In the genomic region with DNA sequence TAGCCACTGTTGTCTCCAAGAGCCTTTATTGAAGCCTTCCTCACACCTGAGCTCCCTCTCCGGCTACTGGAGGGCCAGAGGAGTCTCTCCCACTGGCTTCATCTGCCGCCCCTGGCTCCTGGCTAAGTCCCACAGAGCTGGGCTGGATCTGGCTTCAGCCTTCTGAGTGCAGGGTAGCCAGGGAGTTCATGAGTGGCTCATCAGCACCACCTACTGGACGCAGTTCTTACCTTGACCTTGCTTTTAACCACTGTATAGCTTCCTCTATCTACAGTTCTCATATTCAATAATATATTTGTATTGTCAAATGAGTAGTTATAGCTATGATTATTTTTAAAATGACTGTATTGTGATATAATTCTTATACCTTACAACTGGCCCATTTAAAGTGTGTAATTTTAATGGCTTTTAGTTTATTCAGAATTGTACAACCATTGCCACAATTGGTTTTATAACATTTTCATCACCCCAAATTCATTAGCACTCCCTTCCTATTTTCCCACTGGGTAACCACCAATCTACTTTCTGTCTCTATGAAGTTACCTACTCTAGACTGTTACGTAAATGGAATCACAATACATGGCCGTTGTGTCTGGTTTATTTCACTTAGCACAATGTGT, we compare ENCODE assay signal across 8 cellular contexts. TPM values are rescaled to one million over a fixed set of nuclear protein-coding genes. Genes with fewer than 3 reads are reported as not detected.
DNase-seq lines count a peak whose midpoint lies in the region; ATAC-seq and TF ChIP-seq lines count a peak whose summit lies in the region.

No MANE protein-coding gene starts in this region.

- peaks cover 6% of the 10 kb centered on the region for H3K9me3 ChIP-seq in vagina

- peak; percentile 96 for ATAC-seq in HG02610 (IDR thresholded peaks at IDR 0.05; ENCODE audit: unreplicated experiment)
- peak; percentile 100 for ATAC-seq in SK-N-SH treated with all-trans-retinoic acid at 6 μM for 48 hours
- ATAC-seq in activated naive CD4-positive, alpha-beta T cell treated with anti-CD3 and anti-CD28 coated beads, Interleukin-2, amount 50 U/mL, for 72 hours: peak; percentile 99

- peaks cover 0 to 16% of the 10 kb centered on the region in 2 donors for H3K36me3 Mint-ChIP-seq in activated naive CD4-positive, alpha-beta T cell treated with anti-CD3 and anti-CD28 coated beads, Interleukin-2, amount 50 U/mL, for 72 hours

- no peaks in the 10 kb centered on the region for H3K27me3 ChIP-seq in vagina

- DNase-seq in NCI-H1092 (lab: John Stamatoyannopoulos, UW): peak; percentile 88
- DNase-seq in activated naive CD4-positive, alpha-beta T cell treated with anti-CD3 and anti-CD28 coated beads, Interleukin-2, amount 50 U/mL, for 72 hours (ENCODE audit: low spot score in 2 of 2): peak; percentile 64 to 71
- peak; percentile 65 to 97 (median 89) for DNase-seq in head of caudate nucleus
- peak; percentile 91 for DNase-seq in posterior vena cava (ENCODE audit: low spot score)
- no peak for DNase-seq in vagina (ENCODE audit: extremely low spot score in 2 of 2)

- H3K36me3 ChIP-seq in vagina: no peaks in the 10 kb centered on the region

- no peak for TF ChIP-seq POLR2A in vagina (IDR thresholded peaks at IDR 0.05)

- H3K9me3 Mint-ChIP-seq in activated naive CD4-positive, alpha-beta T cell treated with anti-CD3 and anti-CD28 coated beads, Interleukin-2, amount 50 U/mL, for 72 hours: peaks cover 8 to 13% of the 10 kb centered on the region in 2 donors

- TF ChIP-seq CTCF in GM12872 (IDR thresholded peaks at IDR 0.05; ENCODE audit: insufficient read depth, low read depth, low read length): peak; percentile 76
- TF ChIP-seq CTCF in vagina (IDR thresholded peaks at IDR 0.05): peak; percentile 66 to 73 (median 67)

- intact Hi-C loops in head of caudate nucleus (cut with DNase I) (loop anchor here (5.0 kb wide), 1 partner anchor 200 kb away; no protein-coding TSS in a partner anchor), posterior vena cava (cut with DNase I) (loop anchor here (5.0 to 10.0 kb wide), 3 partner anchors 197 to 355 kb away; no protein-coding TSS in a partner anchor), vagina (cut with DNase I) (loop anchor here (10.0 kb wide), 1 partner anchor 357 kb away; no protein-coding TSS in a partner anchor)

- no peak overlapping the region for H3K4me3 ChIP-seq in vagina

- H3K27ac Mint-ChIP-seq in activated naive CD4-positive, alpha-beta T cell treated with anti-CD3 and anti-CD28 coated beads, Interleukin-2, amount 50 U/mL, for 72 hours: no peak overlapping the region

- no peaks in the 10 kb centered on the region for H3K4me1 ChIP-seq in vagina

- no peak overlapping the region for H3K27ac ChIP-seq in vagina

TF ChIP-seq in SK-N-SH treated with all-trans-retinoic acid at 6 μM for 48 hours, 23 proteins besides CTCF, POLR2A, EP300 and RAD21 (continues in another document):
- TF ChIP-seq OSR1 (CRISPR knock-in tag; IDR thresholded peaks at IDR 0.05) (no peak), ARNTL (CRISPR knock-in tag; IDR thresholded peaks at IDR 0.05; ENCODE audit: borderline replicate concordance, low read depth) (no peak), PPARA (CRISPR knock-in tag; IDR thresholded peaks at IDR 0.05; ENCODE audit: borderline replicate concordance) (no peak), RARB (CRISPR knock-in tag; IDR thresholded peaks at IDR 0.05) (no peak), ZFP30 (CRISPR knock-in tag; IDR thresholded peaks at IDR 0.05) (no peak), SNAI2 (CRISPR knock-in tag; IDR thresholded peaks at IDR 0.05) (no peak), CSDC2 (CRISPR knock-in tag; IDR thresholded peaks at IDR 0.05) (no peak), ZNF70 (CRISPR knock-in tag; IDR thresholded peaks at IDR 0.05) (no peak), ZC3H10 (CRISPR knock-in tag; IDR thresholded peaks at IDR 0.05) (no peak), GLIS3 (CRISPR knock-in tag; IDR thresholded peaks at IDR 0.05) (no peak)
- TF ChIP-seq, protein P1, sequence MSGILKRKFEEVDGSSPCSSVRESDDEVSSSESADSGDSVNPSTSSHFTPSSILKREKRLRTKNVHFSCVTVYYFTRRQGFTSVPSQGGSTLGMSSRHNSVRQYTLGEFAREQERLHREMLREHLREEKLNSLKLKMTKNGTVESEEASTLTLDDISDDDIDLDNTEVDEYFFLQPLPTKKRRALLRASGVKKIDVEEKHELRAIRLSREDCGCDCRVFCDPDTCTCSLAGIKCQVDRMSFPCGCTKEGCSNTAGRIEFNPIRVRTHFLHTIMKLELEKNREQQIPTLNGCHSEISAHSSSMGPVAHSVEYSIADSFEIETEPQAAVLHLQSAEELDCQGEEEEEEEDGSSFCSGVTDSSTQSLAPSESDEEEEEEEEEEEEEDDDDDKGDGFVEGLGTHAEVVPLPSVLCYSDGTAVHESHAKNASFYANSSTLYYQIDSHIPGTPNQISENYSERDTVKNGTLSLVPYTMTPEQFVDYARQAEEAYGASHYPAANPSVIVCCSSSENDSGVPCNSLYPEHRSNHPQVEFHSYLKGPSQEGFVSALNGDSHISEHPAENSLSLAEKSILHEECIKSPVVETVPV (CRISPR knock-in tag; IDR thresholded peaks at IDR 0.05): no peak
- TF ChIP-seq, protein P2, sequence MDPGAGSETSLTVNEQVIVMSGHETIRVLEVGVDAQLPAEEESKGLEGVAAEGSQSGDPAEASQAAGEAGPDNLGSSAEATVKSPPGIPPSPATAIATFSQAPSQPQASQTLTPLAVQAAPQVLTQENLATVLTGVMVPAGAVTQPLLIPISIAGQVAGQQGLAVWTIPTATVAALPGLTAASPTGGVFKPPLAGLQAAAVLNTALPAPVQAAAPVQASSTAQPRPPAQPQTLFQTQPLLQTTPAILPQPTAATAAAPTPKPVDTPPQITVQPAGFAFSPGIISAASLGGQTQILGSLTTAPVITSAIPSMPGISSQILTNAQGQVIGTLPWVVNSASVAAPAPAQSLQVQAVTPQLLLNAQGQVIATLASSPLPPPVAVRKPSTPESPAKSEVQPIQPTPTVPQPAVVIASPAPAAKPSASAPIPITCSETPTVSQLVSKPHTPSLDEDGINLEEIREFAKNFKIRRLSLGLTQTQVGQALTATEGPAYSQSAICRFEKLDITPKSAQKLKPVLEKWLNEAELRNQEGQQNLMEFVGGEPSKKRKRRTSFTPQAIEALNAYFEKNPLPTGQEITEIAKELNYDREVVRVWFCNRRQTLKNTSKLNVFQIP (CRISPR knock-in tag; IDR thresholded peaks at IDR 0.05; ENCODE audit: borderline replicate concordance, low read depth): no peak
- TF ChIP-seq, protein P3, sequence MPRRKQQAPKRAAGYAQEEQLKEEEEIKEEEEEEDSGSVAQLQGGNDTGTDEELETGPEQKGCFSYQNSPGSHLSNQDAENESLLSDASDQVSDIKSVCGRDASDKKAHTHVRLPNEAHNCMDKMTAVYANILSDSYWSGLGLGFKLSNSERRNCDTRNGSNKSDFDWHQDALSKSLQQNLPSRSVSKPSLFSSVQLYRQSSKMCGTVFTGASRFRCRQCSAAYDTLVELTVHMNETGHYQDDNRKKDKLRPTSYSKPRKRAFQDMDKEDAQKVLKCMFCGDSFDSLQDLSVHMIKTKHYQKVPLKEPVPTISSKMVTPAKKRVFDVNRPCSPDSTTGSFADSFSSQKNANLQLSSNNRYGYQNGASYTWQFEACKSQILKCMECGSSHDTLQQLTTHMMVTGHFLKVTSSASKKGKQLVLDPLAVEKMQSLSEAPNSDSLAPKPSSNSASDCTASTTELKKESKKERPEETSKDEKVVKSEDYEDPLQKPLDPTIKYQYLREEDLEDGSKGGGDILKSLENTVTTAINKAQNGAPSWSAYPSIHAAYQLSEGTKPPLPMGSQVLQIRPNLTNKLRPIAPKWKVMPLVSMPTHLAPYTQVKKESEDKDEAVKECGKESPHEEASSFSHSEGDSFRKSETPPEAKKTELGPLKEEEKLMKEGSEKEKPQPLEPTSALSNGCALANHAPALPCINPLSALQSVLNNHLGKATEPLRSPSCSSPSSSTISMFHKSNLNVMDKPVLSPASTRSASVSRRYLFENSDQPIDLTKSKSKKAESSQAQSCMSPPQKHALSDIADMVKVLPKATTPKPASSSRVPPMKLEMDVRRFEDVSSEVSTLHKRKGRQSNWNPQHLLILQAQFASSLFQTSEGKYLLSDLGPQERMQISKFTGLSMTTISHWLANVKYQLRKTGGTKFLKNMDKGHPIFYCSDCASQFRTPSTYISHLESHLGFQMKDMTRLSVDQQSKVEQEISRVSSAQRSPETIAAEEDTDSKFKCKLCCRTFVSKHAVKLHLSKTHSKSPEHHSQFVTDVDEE (CRISPR knock-in tag; IDR thresholded peaks at IDR 0.05): no peak
- TF ChIP-seq, protein P4, sequence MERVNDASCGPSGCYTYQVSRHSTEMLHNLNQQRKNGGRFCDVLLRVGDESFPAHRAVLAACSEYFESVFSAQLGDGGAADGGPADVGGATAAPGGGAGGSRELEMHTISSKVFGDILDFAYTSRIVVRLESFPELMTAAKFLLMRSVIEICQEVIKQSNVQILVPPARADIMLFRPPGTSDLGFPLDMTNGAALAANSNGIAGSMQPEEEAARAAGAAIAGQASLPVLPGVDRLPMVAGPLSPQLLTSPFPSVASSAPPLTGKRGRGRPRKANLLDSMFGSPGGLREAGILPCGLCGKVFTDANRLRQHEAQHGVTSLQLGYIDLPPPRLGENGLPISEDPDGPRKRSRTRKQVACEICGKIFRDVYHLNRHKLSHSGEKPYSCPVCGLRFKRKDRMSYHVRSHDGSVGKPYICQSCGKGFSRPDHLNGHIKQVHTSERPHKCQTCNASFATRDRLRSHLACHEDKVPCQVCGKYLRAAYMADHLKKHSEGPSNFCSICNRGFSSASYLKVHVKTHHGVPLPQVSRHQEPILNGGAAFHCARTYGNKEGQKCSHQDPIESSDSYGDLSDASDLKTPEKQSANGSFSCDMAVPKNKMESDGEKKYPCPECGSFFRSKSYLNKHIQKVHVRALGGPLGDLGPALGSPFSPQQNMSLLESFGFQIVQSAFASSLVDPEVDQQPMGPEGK (CRISPR knock-in tag; IDR thresholded peaks at IDR 0.05; ENCODE audit: borderline replicate concordance): no peak

RNA-seq across cellular contexts. Expression of a gene that starts 17.7 kb away (rescaled TPM):
- total RNA-seq in activated naive CD4-positive, alpha-beta T cell treated with anti-CD3 and anti-CD28 coated beads, Interleukin-2, amount 50 U/mL, for 72 hours: under 1 TPM in 1 of 2 donors, not detected in 1; 0.32 TPM
- total RNA-seq in posterior vena cava (under 1 TPM in 1 of 2 donors, not detected in 1; 0.19 TPM), vagina (9.8 TPM)

RNA-seq across cellular contexts. Expression of a gene that starts 45.6 kb away (rescaled TPM):
- 10 to 100 TPM; 16.5 to 22.1 TPM for total RNA-seq in activated naive CD4-positive, alpha-beta T cell treated with anti-CD3 and anti-CD28 coated beads, Interleukin-2, amount 50 U/mL, for 72 hours
- total RNA-seq in posterior vena cava (10 to 100 TPM; 13.4 to 14.1 TPM), vagina (15.5 TPM)

RNA-seq across cellular contexts. Expression of a gene that starts 55.9 kb away (rescaled TPM):
- 100 to 1,000 TPM; 125 to 133 TPM for total RNA-seq in activated naive CD4-positive, alpha-beta T cell treated with anti-CD3 and anti-CD28 coated beads, Interleukin-2, amount 50 U/mL, for 72 hours
- total RNA-seq in posterior vena cava (10 to 100 TPM; 73.5 to 75.0 TPM), vagina (52.5 TPM)

Comparison
In these comparisons a context has a peak if more than half of its experiments do, and no peak if none do; other contexts are left out.
1. DNase-seq: peak in NCI-H1092 (single experiment), activated naive CD4-positive, alpha-beta T cell treated with anti-CD3 and anti-CD28 coated beads, Interleukin-2, amount 50 U/mL, for 72 hours (2 of 2), head of caudate nucleus (42 of 42) and posterior vena cava (single experiment); none in vagina (0 of 2).
2. Peak in every context shown above with its lines, with median percentiles within 50 percentile points of each other: ATAC-seq.